In genomic region chr12:121794532-121795028, GRCh38 we compare ENCODE assay signal across 7 cellular contexts. TPM values are rescaled to one million over a fixed set of nuclear protein-coding genes. Genes with fewer than 3 reads are reported as not detected.
DNase-seq lines count a peak whose midpoint lies in the region; ATAC-seq and TF ChIP-seq lines count a peak whose summit lies in the region.

No MANE protein-coding gene starts in this region.

- no peaks in the 10 kb centered on the region for H3K36me3 Mint-ChIP-seq in naive B cell

- DNase-seq in Peyer's patch (peak in 1 of 3 donors; percentile 70), naive B cell (no peak), NCI-H1694 treated with DMSO at 0.1 percent for 48 hours (lab: John Stamatoyannopoulos, UW) (no peak), NCI-H748 (lab: John Stamatoyannopoulos, UW; ENCODE audit: unreplicated experiment) (no peak)

- H3K36me3 ChIP-seq in Peyer's patch (peaks cover 0 to 12% (median 0%) of the 10 kb centered on the region in 3 donors), duodenal mucosa (ENCODE audit: control insufficient read depth in 1 of 2, insufficient read depth in 2 of 2, low read length in 2 of 2) (peaks cover 6 to 7% of the 10 kb centered on the region in 2 donors)

- H3K4me3 ChIP-seq in Peyer's patch (peak overlapping the region; percentile 2 to 77 (median 70)), duodenal mucosa (ENCODE audit: low read depth in 1 of 2, low read length in 2 of 2) (peak overlapping the region; percentile 38 to 64)

- H3K27me3 Mint-ChIP-seq in naive B cell = no peaks in the 10 kb centered on the region

- H3K4me1 ChIP-seq in Peyer's patch = peaks cover 7 to 85% (median 36%) of the 10 kb centered on the region in 4 donors
- peaks cover 67 to 78% of the 10 kb centered on the region in 2 donors for H3K4me1 ChIP-seq in duodenal mucosa (ENCODE audit: control insufficient read depth in 1 of 2, insufficient read depth in 2 of 2, low read length in 2 of 2)

- H3K27me3 ChIP-seq in Peyer's patch (no peaks in the 10 kb centered on the region), duodenal mucosa (ENCODE audit: control insufficient read depth in 1 of 2, insufficient read depth in 2 of 2, low read length in 2 of 2) (no peaks in the 10 kb centered on the region)

- peaks cover 47 to 70% (median 69%) of the 10 kb centered on the region in 3 donors for H3K4me1 Mint-ChIP-seq in naive B cell

- peak in 1 of 2 donors; percentile 2 for TF ChIP-seq POLR2A in Peyer's patch (IDR thresholded peaks at IDR 0.05)

- peak overlapping the region; percentile 84 to 96 (median 89) for H3K4me3 Mint-ChIP-seq in naive B cell

- H3K9me3 Mint-ChIP-seq in naive B cell = no peaks in the 10 kb centered on the region

- H3K27ac ChIP-seq in Peyer's patch (peak overlapping the region; percentile 96 to 100 (median 100)), duodenal mucosa (ENCODE audit: low read depth, low read length) (peak overlapping the region; percentile 83)

- ATAC-seq in GM19397 (IDR thresholded peaks at IDR 0.05; ENCODE audit: unreplicated experiment) = peak; percentile 0
- peak; percentile 5 to 10 for ATAC-seq in naive B cell (ENCODE audit: low read depth in 2 of 2)
- ATAC-seq in HG03039 (IDR thresholded peaks at IDR 0.05; ENCODE audit: unreplicated experiment) = no peak

- peak overlapping the region; percentile 91 to 99 (median 98) for H3K27ac Mint-ChIP-seq in naive B cell

- TF ChIP-seq CTCF in Peyer's patch (IDR thresholded peaks at IDR 0.05) = no peak

- H3K9me3 ChIP-seq in Peyer's patch = no peaks in the 10 kb centered on the region
- H3K9me3 ChIP-seq in duodenal mucosa (ENCODE audit: control insufficient read depth in 1 of 2, low read length in 2 of 2) = no peaks in the 10 kb centered on the region

- peak overlapping the region; percentile 73 to 83 for H3K9ac ChIP-seq in duodenal mucosa (ENCODE audit: low read depth in 1 of 2, low read length in 2 of 2)

RNA-seq across cellular contexts. Expression of gene RHOF, which starts 1.1 kb away (rescaled TPM):
- total RNA-seq in Peyer's patch = 100 to 1,000 TPM in 2 of 4 donors, 10 to 100 TPM in 2; 31.4 to 134 (median 91.0) TPM
- polyA plus RNA-seq in naive B cell (ENCODE audit: low read depth in 6 of 6) = 10 to 100 TPM; 40.2 to 63.9 (median 50.2) TPM

RNA-seq across cellular contexts. Expression of gene SETD1B, which starts 9.2 kb away (rescaled TPM):
- 10 to 100 TPM; 15.4 to 30.5 (median 25.3) TPM for total RNA-seq in Peyer's patch
- polyA plus RNA-seq in naive B cell (ENCODE audit: low read depth in 6 of 6) = 1 to 10 TPM in 2 of 6 donors, under 1 TPM in 4; 0.64 to 3.0 (median 0.91) TPM
